ENCODE assay signal across 1 cellular context in genomic region chr5:143569213-143569663, GRCh38.
TF ChIP-seq lines count a peak whose summit lies in the region.

No MANE protein-coding gene starts in this region.

TF ChIP-seq in HepG2, 621 proteins besides CTCF, POLR2A, EP300 and RAD21 (continued from another document and continues in another):
- TF ChIP-seq, protein P1, sequence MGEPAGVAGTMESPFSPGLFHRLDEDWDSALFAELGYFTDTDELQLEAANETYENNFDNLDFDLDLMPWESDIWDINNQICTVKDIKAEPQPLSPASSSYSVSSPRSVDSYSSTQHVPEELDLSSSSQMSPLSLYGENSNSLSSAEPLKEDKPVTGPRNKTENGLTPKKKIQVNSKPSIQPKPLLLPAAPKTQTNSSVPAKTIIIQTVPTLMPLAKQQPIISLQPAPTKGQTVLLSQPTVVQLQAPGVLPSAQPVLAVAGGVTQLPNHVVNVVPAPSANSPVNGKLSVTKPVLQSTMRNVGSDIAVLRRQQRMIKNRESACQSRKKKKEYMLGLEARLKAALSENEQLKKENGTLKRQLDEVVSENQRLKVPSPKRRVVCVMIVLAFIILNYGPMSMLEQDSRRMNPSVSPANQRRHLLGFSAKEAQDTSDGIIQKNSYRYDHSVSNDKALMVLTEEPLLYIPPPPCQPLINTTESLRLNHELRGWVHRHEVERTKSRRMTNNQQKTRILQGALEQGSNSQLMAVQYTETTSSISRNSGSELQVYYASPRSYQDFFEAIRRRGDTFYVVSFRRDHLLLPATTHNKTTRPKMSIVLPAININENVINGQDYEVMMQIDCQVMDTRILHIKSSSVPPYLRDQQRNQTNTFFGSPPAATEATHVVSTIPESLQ (CRISPR knock-in tag; conservative IDR thresholded peaks at IDR 0.05), result no peak
- TF ChIP-seq NFKB2 (CRISPR knock-in tag; IDR thresholded peaks at IDR 0.05; ENCODE audit: borderline replicate concordance), result no peak
- no peak for TF ChIP-seq NFE2L1 (CRISPR knock-in tag; IDR thresholded peaks at IDR 0.05; ENCODE audit: borderline replicate concordance)
- peak; percentile 31; the same call in 1 of the 2 replicates for TF ChIP-seq CREM (IDR thresholded peaks at IDR 0.05)
- no peak for TF ChIP-seq CREM (CRISPR knock-in tag; IDR thresholded peaks at IDR 0.05)
- TF ChIP-seq, protein P2, sequence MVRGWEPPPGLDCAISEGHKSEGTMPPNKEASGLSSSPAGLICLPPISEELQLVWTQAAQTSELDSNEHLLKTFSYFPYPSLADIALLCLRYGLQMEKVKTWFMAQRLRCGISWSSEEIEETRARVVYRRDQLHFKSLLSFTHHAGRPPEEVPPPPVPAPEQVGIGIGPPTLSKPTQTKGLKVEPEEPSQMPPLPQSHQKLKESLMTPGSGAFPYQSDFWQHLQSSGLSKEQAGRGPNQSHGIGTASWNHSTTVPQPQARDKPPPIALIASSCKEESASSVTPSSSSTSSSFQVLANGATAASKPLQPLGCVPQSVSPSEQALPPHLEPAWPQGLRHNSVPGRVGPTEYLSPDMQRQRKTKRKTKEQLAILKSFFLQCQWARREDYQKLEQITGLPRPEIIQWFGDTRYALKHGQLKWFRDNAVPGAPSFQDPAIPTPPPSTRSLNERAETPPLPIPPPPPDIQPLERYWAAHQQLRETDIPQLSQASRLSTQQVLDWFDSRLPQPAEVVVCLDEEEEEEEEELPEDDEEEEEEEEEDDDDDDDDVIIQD (CRISPR knock-in tag; IDR thresholded peaks at IDR 0.05; ENCODE audit: low read depth), result no peak
- TF ChIP-seq, protein P3, sequence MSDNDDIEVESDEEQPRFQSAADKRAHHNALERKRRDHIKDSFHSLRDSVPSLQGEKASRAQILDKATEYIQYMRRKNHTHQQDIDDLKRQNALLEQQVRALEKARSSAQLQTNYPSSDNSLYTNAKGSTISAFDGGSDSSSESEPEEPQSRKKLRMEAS (IDR thresholded peaks at IDR 0.05), result peak; percentile 26; the same call in 1 of the 2 replicates
- TF ChIP-seq ARID2 (CRISPR knock-in tag; IDR thresholded peaks at IDR 0.05; ENCODE audit: borderline replicate concordance), result no peak
- TF ChIP-seq ZNF768 (CRISPR knock-in tag; IDR thresholded peaks at IDR 0.05), result no peak
- no peak for TF ChIP-seq ZNF253 (CRISPR knock-in tag; IDR thresholded peaks at IDR 0.05; ENCODE audit: borderline replicate concordance)
- no peak for TF ChIP-seq SOX6 (IDR thresholded peaks at IDR 0.05)
- peak; percentile 40; the same call in 1 of the 2 replicates for TF ChIP-seq SOX6 (CRISPR knock-in tag; IDR thresholded peaks at IDR 0.05)
- no peak for TF ChIP-seq ZNF563 (CRISPR knock-in tag; IDR thresholded peaks at IDR 0.05)
- TF ChIP-seq SIX4 (CRISPR knock-in tag; IDR thresholded peaks at IDR 0.05), result no peak
- TF ChIP-seq, protein P4, sequence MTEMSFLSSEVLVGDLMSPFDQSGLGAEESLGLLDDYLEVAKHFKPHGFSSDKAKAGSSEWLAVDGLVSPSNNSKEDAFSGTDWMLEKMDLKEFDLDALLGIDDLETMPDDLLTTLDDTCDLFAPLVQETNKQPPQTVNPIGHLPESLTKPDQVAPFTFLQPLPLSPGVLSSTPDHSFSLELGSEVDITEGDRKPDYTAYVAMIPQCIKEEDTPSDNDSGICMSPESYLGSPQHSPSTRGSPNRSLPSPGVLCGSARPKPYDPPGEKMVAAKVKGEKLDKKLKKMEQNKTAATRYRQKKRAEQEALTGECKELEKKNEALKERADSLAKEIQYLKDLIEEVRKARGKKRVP (CRISPR knock-in tag; IDR thresholded peaks at IDR 0.05), result no peak
- TF ChIP-seq ZNF747 (CRISPR knock-in tag; IDR thresholded peaks at IDR 0.05; ENCODE audit: borderline replicate concordance), result no peak
- TF ChIP-seq TCF12 (IDR thresholded peaks at IDR 0.05), result no peak
- TF ChIP-seq TCF12 (CRISPR knock-in tag; IDR thresholded peaks at IDR 0.05), result no peak
- no peak for TF ChIP-seq HNRNPK (IDR thresholded peaks at IDR 0.05; ENCODE audit: low read depth, low read length, poor library complexity, severe bottlenecking)
- no peak for TF ChIP-seq ZNF883 (CRISPR knock-in tag; IDR thresholded peaks at IDR 0.05; ENCODE audit: not compliant biosample characterization)
- TF ChIP-seq KLF11 (CRISPR knock-in tag; IDR thresholded peaks at IDR 0.05), result no peak
- TF ChIP-seq CHD2 (IDR thresholded peaks at IDR 0.05; ENCODE audit: low read depth, low read length), result no peak
- no peak for TF ChIP-seq RAD51 (IDR thresholded peaks at IDR 0.05; ENCODE audit: borderline replicate concordance)
- no peak for TF ChIP-seq GLI4 (CRISPR knock-in tag; IDR thresholded peaks at IDR 0.05; ENCODE audit: borderline replicate concordance)
- 0 out of 2 replicates have a peak, but pooled peaks have one; percentile 18 for TF ChIP-seq HDAC2 (CRISPR knock-in tag; IDR thresholded peaks at IDR 0.05)
- TF ChIP-seq, protein P5, sequence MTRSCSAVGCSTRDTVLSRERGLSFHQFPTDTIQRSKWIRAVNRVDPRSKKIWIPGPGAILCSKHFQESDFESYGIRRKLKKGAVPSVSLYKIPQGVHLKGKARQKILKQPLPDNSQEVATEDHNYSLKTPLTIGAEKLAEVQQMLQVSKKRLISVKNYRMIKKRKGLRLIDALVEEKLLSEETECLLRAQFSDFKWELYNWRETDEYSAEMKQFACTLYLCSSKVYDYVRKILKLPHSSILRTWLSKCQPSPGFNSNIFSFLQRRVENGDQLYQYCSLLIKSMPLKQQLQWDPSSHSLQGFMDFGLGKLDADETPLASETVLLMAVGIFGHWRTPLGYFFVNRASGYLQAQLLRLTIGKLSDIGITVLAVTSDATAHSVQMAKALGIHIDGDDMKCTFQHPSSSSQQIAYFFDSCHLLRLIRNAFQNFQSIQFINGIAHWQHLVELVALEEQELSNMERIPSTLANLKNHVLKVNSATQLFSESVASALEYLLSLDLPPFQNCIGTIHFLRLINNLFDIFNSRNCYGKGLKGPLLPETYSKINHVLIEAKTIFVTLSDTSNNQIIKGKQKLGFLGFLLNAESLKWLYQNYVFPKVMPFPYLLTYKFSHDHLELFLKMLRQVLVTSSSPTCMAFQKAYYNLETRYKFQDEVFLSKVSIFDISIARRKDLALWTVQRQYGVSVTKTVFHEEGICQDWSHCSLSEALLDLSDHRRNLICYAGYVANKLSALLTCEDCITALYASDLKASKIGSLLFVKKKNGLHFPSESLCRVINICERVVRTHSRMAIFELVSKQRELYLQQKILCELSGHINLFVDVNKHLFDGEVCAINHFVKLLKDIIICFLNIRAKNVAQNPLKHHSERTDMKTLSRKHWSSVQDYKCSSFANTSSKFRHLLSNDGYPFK (CRISPR knock-in tag; IDR thresholded peaks at IDR 0.05; ENCODE audit: borderline replicate concordance), result no peak
- no peak for TF ChIP-seq TCF7L2 (IDR thresholded peaks at IDR 0.05; ENCODE audit: low read depth, low read length)
- TF ChIP-seq NFIB (CRISPR knock-in tag; IDR thresholded peaks at IDR 0.05; ENCODE audit: borderline replicate concordance), result no peak
- 0 out of 2 replicates have a peak, but pooled peaks have one; percentile 23 for TF ChIP-seq BCL6 (CRISPR knock-in tag; IDR thresholded peaks at IDR 0.05)
- no peak for TF ChIP-seq ZBTB2 (CRISPR knock-in tag; IDR thresholded peaks at IDR 0.05; ENCODE audit: low read depth)
- TF ChIP-seq ZC3H4 (CRISPR knock-in tag; IDR thresholded peaks at IDR 0.05; ENCODE audit: borderline replicate concordance), result no peak
- no peak for TF ChIP-seq ZMYM3 (CRISPR knock-in tag; IDR thresholded peaks at IDR 0.05)
- no peak for TF ChIP-seq SAP130 (CRISPR knock-in tag; IDR thresholded peaks at IDR 0.05; ENCODE audit: low read depth)
- peak; percentile 63; the same call in 1 of the 2 replicates for TF ChIP-seq HNF4G (IDR thresholded peaks at IDR 0.05; ENCODE audit: borderline replicate concordance, low read depth, low read length)
- TF ChIP-seq HNF4G (CRISPR knock-in tag; IDR thresholded peaks at IDR 0.05; ENCODE audit: borderline replicate concordance, low read depth), result no peak
- TF ChIP-seq ZNF567 (CRISPR knock-in tag; IDR thresholded peaks at IDR 0.05; ENCODE audit: borderline replicate concordance), result no peak
- no peak for TF ChIP-seq ZSCAN31 (CRISPR knock-in tag; IDR thresholded peaks at IDR 0.05; ENCODE audit: low read depth)
- peak; percentile 32; the same call in 1 of the 2 replicates for TF ChIP-seq MED13 (CRISPR knock-in tag; IDR thresholded peaks at IDR 0.05)
- no peak for TF ChIP-seq ZNF121 (CRISPR knock-in tag; IDR thresholded peaks at IDR 0.05)
- no peak for TF ChIP-seq ATF7 (IDR thresholded peaks at IDR 0.05)
- TF ChIP-seq ATF7 (CRISPR knock-in tag; IDR thresholded peaks at IDR 0.05), result no peak
- no peak for TF ChIP-seq ZNF367 (CRISPR knock-in tag; IDR thresholded peaks at IDR 0.05; ENCODE audit: borderline replicate concordance)
- TF ChIP-seq RFXAP (CRISPR knock-in tag; IDR thresholded peaks at IDR 0.05; ENCODE audit: borderline replicate concordance), result no peak
- TF ChIP-seq, protein P6, sequence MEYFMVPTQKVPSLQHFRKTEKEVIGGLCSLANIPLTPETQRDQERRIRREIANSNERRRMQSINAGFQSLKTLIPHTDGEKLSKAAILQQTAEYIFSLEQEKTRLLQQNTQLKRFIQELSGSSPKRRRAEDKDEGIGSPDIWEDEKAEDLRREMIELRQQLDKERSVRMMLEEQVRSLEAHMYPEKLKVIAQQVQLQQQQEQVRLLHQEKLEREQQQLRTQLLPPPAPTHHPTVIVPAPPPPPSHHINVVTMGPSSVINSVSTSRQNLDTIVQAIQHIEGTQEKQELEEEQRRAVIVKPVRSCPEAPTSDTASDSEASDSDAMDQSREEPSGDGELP (IDR thresholded peaks at IDR 0.05; ENCODE audit: borderline replicate concordance, low read depth), result peak; percentile 41; the same call in 1 of the 2 replicates
- TF ChIP-seq ZNF296 (CRISPR knock-in tag; conservative IDR thresholded peaks at IDR 0.05), result no peak
- TF ChIP-seq, protein P7, sequence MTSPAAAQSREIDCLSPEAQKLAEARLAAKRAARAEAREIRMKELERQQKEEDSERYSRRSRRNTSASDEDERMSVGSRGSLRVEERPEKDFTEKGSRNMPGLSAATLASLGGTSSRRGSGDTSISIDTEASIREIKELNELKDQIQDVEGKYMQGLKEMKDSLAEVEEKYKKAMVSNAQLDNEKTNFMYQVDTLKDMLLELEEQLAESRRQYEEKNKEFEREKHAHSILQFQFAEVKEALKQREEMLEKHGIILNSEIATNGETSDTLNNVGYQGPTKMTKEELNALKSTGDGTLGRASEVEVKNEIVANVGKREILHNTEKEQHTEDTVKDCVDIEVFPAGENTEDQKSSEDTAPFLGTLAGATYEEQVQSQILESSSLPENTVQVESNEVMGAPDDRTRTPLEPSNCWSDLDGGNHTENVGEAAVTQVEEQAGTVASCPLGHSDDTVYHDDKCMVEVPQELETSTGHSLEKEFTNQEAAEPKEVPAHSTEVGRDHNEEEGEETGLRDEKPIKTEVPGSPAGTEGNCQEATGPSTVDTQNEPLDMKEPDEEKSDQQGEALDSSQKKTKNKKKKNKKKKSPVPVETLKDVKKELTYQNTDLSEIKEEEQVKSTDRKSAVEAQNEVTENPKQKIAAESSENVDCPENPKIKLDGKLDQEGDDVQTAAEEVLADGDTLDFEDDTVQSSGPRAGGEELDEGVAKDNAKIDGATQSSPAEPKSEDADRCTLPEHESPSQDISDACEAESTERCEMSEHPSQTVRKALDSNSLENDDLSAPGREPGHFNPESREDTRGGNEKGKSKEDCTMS (CRISPR knock-in tag; conservative IDR thresholded peaks at IDR 0.05), result no peak
- TF ChIP-seq ZGPAT (CRISPR knock-in tag; IDR thresholded peaks at IDR 0.05), result 0 out of 2 replicates have a peak, but pooled peaks have one; percentile 5
- TF ChIP-seq CCDC6 (CRISPR knock-in tag; IDR thresholded peaks at IDR 0.05), result no peak
- TF ChIP-seq YEATS2 (CRISPR knock-in tag; IDR thresholded peaks at IDR 0.05; ENCODE audit: borderline replicate concordance), result no peak
- no peak for TF ChIP-seq ZNF580 (CRISPR knock-in tag; IDR thresholded peaks at IDR 0.05; ENCODE audit: borderline replicate concordance, low read depth)
- no peak for TF ChIP-seq TRIM22 (IDR thresholded peaks at IDR 0.05)
- TF ChIP-seq, protein P8, sequence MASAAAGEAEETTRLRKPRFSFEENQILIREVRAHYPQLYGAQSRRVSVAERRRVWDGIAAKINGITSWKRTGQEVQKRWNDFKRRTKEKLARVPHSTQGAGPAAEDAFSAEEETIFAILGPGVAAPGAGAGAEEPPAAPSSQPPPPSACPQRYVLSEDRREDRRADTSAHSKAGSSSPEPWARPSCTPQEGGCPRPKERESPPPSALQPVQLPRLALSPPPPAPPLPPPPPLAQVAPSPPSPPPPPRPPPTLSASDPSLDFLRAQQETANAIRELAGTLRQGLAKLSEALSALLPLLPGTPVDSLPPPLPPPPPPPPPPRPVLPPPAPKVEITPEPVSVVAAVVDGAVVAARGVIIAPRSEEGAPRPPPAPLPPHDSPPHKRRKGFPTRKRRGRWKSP (CRISPR knock-in tag; IDR thresholded peaks at IDR 0.05), result no peak
